15 cellular contexts compared by ENCODE assay signal in genomic region chr2:69677914-69678313, GRCh38. TPM values are rescaled to one million over a fixed set of nuclear protein-coding genes. Genes with fewer than 3 reads are reported as not detected.
A peak's percentile ranks its signal among the peaks of the same experiment; 100 is the strongest.
DNase-seq lines count a peak whose midpoint lies in the region; ATAC-seq and TF ChIP-seq lines count a peak whose summit lies in the region.
"Had no signal": no experiment of that assay in that cellular context is flagged by ENCODE, and none has a peak within 500 bp of the region (broad histone marks: within the 10 kb centered on the region; RNA-seq: fewer than 3 reads in every experiment).

No MANE protein-coding gene starts in this region.

- WGBS in ovary, 3 donors, result 93 to 97% (median 93%) methylated on average over 5 of the region's 5 CpGs

- no peaks in the 10 kb centered on the region for H3K27me3 Mint-ChIP-seq in activated CD4-positive, alpha-beta memory T cell treated with anti-CD3 and anti-CD28 coated beads for 36 hours
- no peaks in the 10 kb centered on the region for H3K27me3 Mint-ChIP-seq in activated naive CD8-positive, alpha-beta T cell treated with anti-CD3 and anti-CD28 coated beads, Interleukin-2, amount 50 U/mL, for 24 hours

- ATAC-seq in activated naive CD4-positive, alpha-beta T cell treated with anti-CD3 and anti-CD28 coated beads, Interleukin-2, amount 50 U/mL, for 72 hours, result peak in 1 of 2 donors; percentile 4
- peak; percentile 35 for ATAC-seq in activated naive CD8-positive, alpha-beta T cell treated with anti-CD3 and anti-CD28 coated beads, Interleukin-2, amount 50 U/mL, for 24 hours

- H3K4me3 Mint-ChIP-seq in activated CD4-positive, alpha-beta memory T cell treated with anti-CD3 and anti-CD28 coated beads for 36 hours, result no peak overlapping the region
- peak overlapping the region; percentile 37 for H3K4me3 Mint-ChIP-seq in activated naive CD8-positive, alpha-beta T cell treated with anti-CD3 and anti-CD28 coated beads, Interleukin-2, amount 50 U/mL, for 24 hours
- H3K4me3 Mint-ChIP-seq: B cell had no signal

- intact Hi-C loops in activated CD4-positive, alpha-beta memory T cell treated with anti-CD3 and anti-CD28 coated beads for 36 hours (cut with micrococcal nuclease), result no loop called here
- intact Hi-C loops in ovary (cut with DNase I), result no loop called here

- DNase-seq in activated naive CD4-positive, alpha-beta T cell treated with anti-CD3 and anti-CD28 coated beads, Interleukin-2, amount 50 U/mL, for 72 hours (ENCODE audit: low spot score in 2 of 2), result no peak
- DNase-seq in activated naive CD4-positive, alpha-beta T cell treated with anti-CD3 and anti-CD28 coated beads, Interleukin-2, amount 50 U/mL, for 16 hours, result no peak
- no peak for DNase-seq in activated CD4-positive, alpha-beta memory T cell treated with anti-CD3 and anti-CD28 coated beads for 36 hours
- DNase-seq in activated naive CD8-positive, alpha-beta T cell treated with anti-CD3 and anti-CD28 coated beads, Interleukin-2, amount 50 U/mL, for 24 hours, result no peak
- DNase-seq in ovary (no peak), pons (ENCODE audit: low spot score) (no peak), GOT3 (lab: John Stamatoyannopoulos, UW) (no peak)
- DNase-seq: GM23248, KBM-7, NCI-H1105, NCI-H1694 treated with DMSO at 0.1 percent for 48 hours, NCI-H774, Peyer's patch, Right ventricle myocardium superior had no signal

- H3K27me3 ChIP-seq in ovary, result no peaks in the 10 kb centered on the region
- H3K27me3 ChIP-seq: Peyer's patch had no signal

- H3K4me1 Mint-ChIP-seq in activated CD4-positive, alpha-beta memory T cell treated with anti-CD3 and anti-CD28 coated beads for 36 hours (ENCODE audit: low read depth), result peaks cover 46% of the 10 kb centered on the region
- peaks cover 48% of the 10 kb centered on the region for H3K4me1 Mint-ChIP-seq in activated naive CD8-positive, alpha-beta T cell treated with anti-CD3 and anti-CD28 coated beads, Interleukin-2, amount 50 U/mL, for 24 hours

- POLR2A ChIA-PET in activated CD4-positive, alpha-beta memory T cell treated with anti-CD3 and anti-CD28 coated beads for 36 hours (lab: Charles Lee), result no interaction called here

- TF ChIP-seq POLR2A in ovary (IDR thresholded peaks at IDR 0.05), result no peak

- no peaks in the 10 kb centered on the region for H3K36me3 ChIP-seq in ovary
- H3K36me3 ChIP-seq: Peyer's patch had no signal

- peaks cover 0 to 13% of the 10 kb centered on the region in 2 donors for H3K36me3 Mint-ChIP-seq in activated naive CD4-positive, alpha-beta T cell treated with anti-CD3 and anti-CD28 coated beads, Interleukin-2, amount 50 U/mL, for 72 hours
- H3K36me3 Mint-ChIP-seq in activated CD4-positive, alpha-beta memory T cell treated with anti-CD3 and anti-CD28 coated beads for 36 hours, result no peaks in the 10 kb centered on the region
- H3K36me3 Mint-ChIP-seq in activated naive CD8-positive, alpha-beta T cell treated with anti-CD3 and anti-CD28 coated beads, Interleukin-2, amount 50 U/mL, for 24 hours (ENCODE audit: low read depth), result no peaks in the 10 kb centered on the region

- H3K4me3 ChIP-seq in ovary, result no peak overlapping the region
- H3K4me3 ChIP-seq: GM23248, Peyer's patch had no signal

- H3K9me3 ChIP-seq in ovary, result no peaks in the 10 kb centered on the region
- H3K9me3 ChIP-seq: Peyer's patch had no signal

- TF ChIP-seq CTCF in ovary (IDR thresholded peaks at IDR 0.05), result no peak

- H3K9me3 Mint-ChIP-seq in activated naive CD4-positive, alpha-beta T cell treated with anti-CD3 and anti-CD28 coated beads, Interleukin-2, amount 50 U/mL, for 72 hours, result peaks cover 0 to 4% of the 10 kb centered on the region in 2 donors
- peaks cover 4% of the 10 kb centered on the region for H3K9me3 Mint-ChIP-seq in activated CD4-positive, alpha-beta memory T cell treated with anti-CD3 and anti-CD28 coated beads for 36 hours
- H3K9me3 Mint-ChIP-seq in activated naive CD8-positive, alpha-beta T cell treated with anti-CD3 and anti-CD28 coated beads, Interleukin-2, amount 50 U/mL, for 24 hours, result no peaks in the 10 kb centered on the region

- no peak for TF ChIP-seq EP300 in ovary (IDR thresholded peaks at IDR 0.05)

- H3K27ac Mint-ChIP-seq in activated naive CD4-positive, alpha-beta T cell treated with anti-CD3 and anti-CD28 coated beads, Interleukin-2, amount 50 U/mL, for 72 hours, result peak overlapping the region; percentile 40 to 41
- H3K27ac Mint-ChIP-seq in activated CD4-positive, alpha-beta memory T cell treated with anti-CD3 and anti-CD28 coated beads for 36 hours, result peak overlapping the region; percentile 46
- peak overlapping the region; percentile 57 for H3K27ac Mint-ChIP-seq in activated naive CD8-positive, alpha-beta T cell treated with anti-CD3 and anti-CD28 coated beads, Interleukin-2, amount 50 U/mL, for 24 hours
- H3K27ac Mint-ChIP-seq: B cell had no signal

- CTCF ChIA-PET in activated CD4-positive, alpha-beta memory T cell treated with anti-CD3 and anti-CD28 coated beads for 36 hours (lab: Charles Lee), result no interaction called here

- H3K4me1 ChIP-seq in ovary (ENCODE audit: insufficient read depth), result peaks cover 2% of the 10 kb centered on the region
- H3K4me1 ChIP-seq: Peyer's patch had no signal

- H3K27ac ChIP-seq in ovary, result no peak overlapping the region
- H3K27ac ChIP-seq: GM23248, Peyer's patch had no signal

RNA-seq across cellular contexts. Expression of gene AAK1, which starts 34.4 kb away (rescaled TPM):
- 100 to 1,000 TPM; 129 to 137 TPM for total RNA-seq in activated naive CD4-positive, alpha-beta T cell treated with anti-CD3 and anti-CD28 coated beads, Interleukin-2, amount 50 U/mL, for 72 hours
- 10 to 100 TPM; 95.2 to 99.3 TPM for total RNA-seq in activated CD4-positive, alpha-beta memory T cell treated with anti-CD3 and anti-CD28 coated beads for 36 hours
- 10 to 100 TPM; 13.2 to 53.6 (median 38.0) TPM for total RNA-seq in ovary
- polyA plus RNA-seq in ovary, result 10 to 100 TPM in 1 of 2 donors, 1 to 10 TPM in 1; 7.4 to 27.1 TPM
